ENCODE assay signal across 13 cellular contexts in genomic region chr5:171390883-171391677, GRCh38. TPM values are rescaled to one million over a fixed set of nuclear protein-coding genes. Genes with fewer than 3 reads are reported as not detected.
DNase-seq lines count a peak whose midpoint lies in the region; ATAC-seq, FAIRE-seq and TF ChIP-seq lines count a peak whose summit lies in the region.
"Had no signal": no experiment of that assay in that cellular context is flagged by ENCODE, and none has a peak within 500 bp of the region (broad histone marks: within the 10 kb centered on the region; RNA-seq: fewer than 3 reads in every experiment).

No MANE protein-coding gene starts in this region.

- H4K20me1 ChIP-seq in GM23338 (replicated peaks; ENCODE audit: insufficient read depth) (peaks cover 76% of the 10 kb centered on the region), keratinocyte (ENCODE audit: control insufficient read depth, extremely low read depth, insufficient read depth, low read length) (peaks cover 71% of the 10 kb centered on the region)

- peaks cover 86% of the 10 kb centered on the region for H3K36me3 Mint-ChIP-seq in GM23338 (ENCODE audit: low read depth)
- peaks cover 67% of the 10 kb centered on the region for H3K36me3 Mint-ChIP-seq in activated T-helper 1 cell treated with anti-CD3 and anti-CD28 coated beads, Interleukin-12 subunit alpha, Interleukin-12 subunit beta, Interleukin-2, Interleukin-4 antibody, amounts not matched to agents 30 ng/mL and 10 ng/mL and 1 ng/mL, durations not matched to agents 14 hours and 24 hours and 36 hours (ENCODE audit: low read depth)

- peak overlapping the region; percentile 100 for H3K4me3 Mint-ChIP-seq in GM23338
- peak overlapping the region; percentile 97 for H3K4me3 Mint-ChIP-seq in activated T-helper 1 cell treated with anti-CD3 and anti-CD28 coated beads, Interleukin-12 subunit alpha, Interleukin-12 subunit beta, Interleukin-2, Interleukin-4 antibody, amounts not matched to agents 30 ng/mL and 10 ng/mL and 1 ng/mL, durations not matched to agents 14 hours and 24 hours and 36 hours

- peak overlapping the region; percentile 95 for H3K4me3 ChIP-seq in BE2C (ENCODE audit: low read depth, low read length)
- H3K4me3 ChIP-seq in GM23338, result peak overlapping the region; percentile 88
- H3K4me3 ChIP-seq in keratinocyte (ENCODE audit: control insufficient read depth in 2 of 3, extremely low read depth in 1 of 3, insufficient read depth in 2 of 3, low read depth in 1 of 3, low read length in 3 of 3), result peak overlapping the region; percentile 81 to 96 (median 86)

- no peaks in the 10 kb centered on the region for H3K9me2 ChIP-seq in GM23338 (ENCODE audit: insufficient read depth)

- H3K36me3 ChIP-seq in BE2C (peaks cover 84% of the 10 kb centered on the region), GM23338 (ENCODE audit: insufficient read depth) (peaks cover 76% of the 10 kb centered on the region), keratinocyte (ENCODE audit: control insufficient read depth in 2 of 2, extremely low read depth in 1 of 2, insufficient read depth in 2 of 2, low read length in 2 of 2) (peaks cover 21 to 60% of the 10 kb centered on the region in 2 experiments)

- TF ChIP-seq CTCF in BE2C (IDR thresholded peaks at IDR 0.05; ENCODE audit: low read depth, low read length) (no peak), GM23338 (conservative IDR thresholded peaks at IDR 0.05; ENCODE audit: low read depth in 2 of 2) (no peak), keratinocyte (optimal IDR thresholded peaks at IDR 0.05 in 1 of 3, IDR thresholded peaks at IDR 0.05 in 1 of 3, conservative IDR thresholded peaks at IDR 0.05 in 1 of 3; ENCODE audit: extremely low read depth in 1 of 3, insufficient read depth in 2 of 3, low read length in 3 of 3) (no peak)

- H3K4me2 ChIP-seq in GM23338 (peak overlapping the region; percentile 92), keratinocyte (ENCODE audit: control insufficient read depth, extremely low read depth, insufficient read depth, low read depth, low read length) (peak overlapping the region; percentile 82)

- H3K9ac ChIP-seq in keratinocyte (ENCODE audit: control insufficient read depth, extremely low read depth, insufficient read depth, low read length), result peak overlapping the region; percentile 98

- peaks cover 16% of the 10 kb centered on the region for H3K9me3 Mint-ChIP-seq in GM23338
- no peaks in the 10 kb centered on the region for H3K9me3 Mint-ChIP-seq in activated T-helper 1 cell treated with anti-CD3 and anti-CD28 coated beads, Interleukin-12 subunit alpha, Interleukin-12 subunit beta, Interleukin-2, Interleukin-4 antibody, amounts not matched to agents 30 ng/mL and 10 ng/mL and 1 ng/mL, durations not matched to agents 14 hours and 24 hours and 36 hours

- FAIRE-seq in keratinocyte (lab: Jason Lieb, UNC), result no peak
- FAIRE-seq: G401.6 had no signal

- peaks cover 32% of the 10 kb centered on the region for H3K27me3 Mint-ChIP-seq in GM23338 (ENCODE audit: insufficient read depth, low read depth, poor library complexity)
- H3K27me3 Mint-ChIP-seq in activated T-helper 1 cell treated with anti-CD3 and anti-CD28 coated beads, Interleukin-12 subunit alpha, Interleukin-12 subunit beta, Interleukin-2, Interleukin-4 antibody, amounts not matched to agents 30 ng/mL and 10 ng/mL and 1 ng/mL, durations not matched to agents 14 hours and 24 hours and 36 hours (ENCODE audit: insufficient read depth), result peaks cover 6% of the 10 kb centered on the region

- DNase-seq in BE2C (no peak), GM23338 (ENCODE audit: low spot score) (no peak), keratinocyte (ENCODE audit: low read depth, low spot score) (no peak), epidermal melanocyte (ENCODE audit: insufficient read length, low spot score) (no peak), SKM-1 (lab: John Stamatoyannopoulos, UW; ENCODE audit: unreplicated experiment) (no peak), NCI-H446 treated with DMSO at 0.1 percent for 48 hours (lab: John Stamatoyannopoulos, UW) (no peak)
- no peak for DNase-seq in activated T-helper 1 cell treated with anti-CD3 and anti-CD28 coated beads, Interleukin-12 subunit alpha, Interleukin-12 subunit beta, Interleukin-2, Interleukin-4 antibody, amounts not matched to agents 30 ng/mL and 10 ng/mL and 1 ng/mL, durations not matched to agents 14 hours and 24 hours and 36 hours (ENCODE audit: low spot score)
- DNase-seq: activated CD4-positive, alpha-beta T cell treated with anti-CD3 and anti-CD28 coated beads for 4 hours; dorsolateral prefrontal cortex; NCI-H748 treated with DMSO at 0.1 percent for 48 hours had no signal

- peaks cover 28% of the 10 kb centered on the region for H3F3A ChIP-seq in GM23338 (replicated peaks; ENCODE audit: low read depth)

- H3K9me3 ChIP-seq in BE2C (no peaks in the 10 kb centered on the region), keratinocyte (ENCODE audit: control insufficient read depth, low read depth, low read length) (no peaks in the 10 kb centered on the region)

- H2AFZ ChIP-seq in GM23338 (no peak overlapping the region), keratinocyte (ENCODE audit: control insufficient read depth, low read length) (no peak overlapping the region)

- dilution Hi-C loops in keratinocyte (cut with MboI; ENCODE audit: extremely low pct_ligation_motif_present, low sequenced_read_pairs), result no loop called here

- peaks cover 12% of the 10 kb centered on the region for H3K4me1 ChIP-seq in BE2C
- H3K4me1 ChIP-seq in GM23338 (ENCODE audit: insufficient read depth), result peaks cover 43% of the 10 kb centered on the region
- H3K4me1 ChIP-seq in keratinocyte (ENCODE audit: control insufficient read depth, extremely low read depth, insufficient read depth, low read length), result peaks cover 27% of the 10 kb centered on the region

- H3K4me1 Mint-ChIP-seq in GM23338, result peaks cover 35% of the 10 kb centered on the region
- peaks cover 62% of the 10 kb centered on the region for H3K4me1 Mint-ChIP-seq in activated T-helper 1 cell treated with anti-CD3 and anti-CD28 coated beads, Interleukin-12 subunit alpha, Interleukin-12 subunit beta, Interleukin-2, Interleukin-4 antibody, amounts not matched to agents 30 ng/mL and 10 ng/mL and 1 ng/mL, durations not matched to agents 14 hours and 24 hours and 36 hours (ENCODE audit: low read depth)

- H3K27ac Mint-ChIP-seq in GM23338, result peak overlapping the region; percentile 75
- H3K27ac Mint-ChIP-seq in activated T-helper 1 cell treated with anti-CD3 and anti-CD28 coated beads, Interleukin-12 subunit alpha, Interleukin-12 subunit beta, Interleukin-2, Interleukin-4 antibody, amounts not matched to agents 30 ng/mL and 10 ng/mL and 1 ng/mL, durations not matched to agents 14 hours and 24 hours and 36 hours, result peak overlapping the region; percentile 29

- H3K27me3 ChIP-seq in BE2C, result no peaks in the 10 kb centered on the region
- no peaks in the 10 kb centered on the region for H3K27me3 ChIP-seq in GM23338 (ENCODE audit: insufficient read depth)
- no peaks in the 10 kb centered on the region for H3K27me3 ChIP-seq in keratinocyte (ENCODE audit: control insufficient read depth, extremely low read depth, insufficient read depth, low read length)
- H3K27me3 ChIP-seq: dorsolateral prefrontal cortex had no signal

- no peak for ATAC-seq in GM23338
- no peak for ATAC-seq in HG03045 (IDR thresholded peaks at IDR 0.05; ENCODE audit: unreplicated experiment)

- H3K79me2 ChIP-seq in GM23338 (replicated peaks; ENCODE audit: insufficient read depth) (peaks cover 85% of the 10 kb centered on the region), keratinocyte (ENCODE audit: control insufficient read depth, insufficient read depth, low read length) (peaks cover 84% of the 10 kb centered on the region)

- intact Hi-C loops in activated T-helper 1 cell treated with anti-CD3 and anti-CD28 coated beads, Interleukin-12 subunit alpha, Interleukin-12 subunit beta, Interleukin-2, Interleukin-4 antibody, amounts not matched to agents 30 ng/mL and 10 ng/mL and 1 ng/mL, durations not matched to agents 14 hours and 24 hours and 36 hours (cut with micrococcal nuclease), result no loop called here

- H3K27ac ChIP-seq in GM23338 (ENCODE audit: low read depth) (peak overlapping the region; percentile 67; the same call in 1 of the 2 replicates), keratinocyte (ENCODE audit: control insufficient read depth, insufficient read depth, low read length) (peak overlapping the region; percentile 88)
- H3K27ac ChIP-seq: dorsolateral prefrontal cortex had no signal

- peaks cover 2% of the 10 kb centered on the region for H3K9me1 ChIP-seq in keratinocyte (ENCODE audit: control insufficient read depth, extremely low read depth, insufficient read depth, low read length)

RNA-seq across cellular contexts. Expression of gene NPM1, which starts 3.4 kb away (rescaled TPM):
- polyA plus RNA-seq in BE2C (2012; ENCODE audit: insufficient read depth, insufficient read length, low read depth), result 1,295 TPM
- 2,727 and 5,242 TPM in 2 replicates for total RNA-seq in GM23338 (2014; rRNA removed; shearing (Covaris generic))
- polyA plus RNA-seq in GM23338 (2016; fragmentation: Nextera tagmentation; extraction: Ambion mirVana), result 3,739 and 3,980 TPM in 2 replicates
- total RNA-seq in activated T-helper 1 cell treated with anti-CD3 and anti-CD28 coated beads, Interleukin-12 subunit alpha, Interleukin-12 subunit beta, Interleukin-2, Interleukin-4 antibody, amounts not matched to agents 30 ng/mL and 10 ng/mL and 1 ng/mL, durations not matched to agents 14 hours and 24 hours and 36 hours, result 2,729 and 2,809 TPM in 2 replicates
- 1,409 to 8,516 TPM (median 2,398 TPM) in 3 replicates for polyA plus RNA-seq in keratinocyte
- polyA plus RNA-seq in keratinocyte (2011; ENCODE audit: low read depth), result 1,849 TPM
- polyA plus RNA-seq in keratinocyte (2011; cell fraction: cytosol; rRNA removed), result 4,290 and 5,353 TPM in 2 replicates
- 4,148 and 4,468 TPM in 2 replicates for polyA plus RNA-seq in keratinocyte (2011; cell fraction: nucleus; rRNA removed)
- polyA plus RNA-seq in keratinocyte (2012; ENCODE audit: low replicate concordance), result 2,131 and 4,378 TPM in 2 replicates
- 569 to 1,646 TPM (median 1,515 TPM) in 3 replicates for polyA minus RNA-seq in keratinocyte
- 3,273 TPM for polyA minus RNA-seq in keratinocyte (2011; cell fraction: cytosol; rRNA and poly(A)+ RNA removed)
- 330 and 434 TPM in 2 replicates for polyA minus RNA-seq in keratinocyte (2011; cell fraction: nucleus; rRNA and poly(A)+ RNA removed)

RNA-seq across cellular contexts. Expression of gene FGF18, which starts 28.4 kb away (rescaled TPM):
- polyA plus RNA-seq in BE2C (2012; ENCODE audit: insufficient read depth, insufficient read length, low read depth), result 0.51 TPM
- 0.56 TPM in 1 of 2 replicates, not detected in the other for total RNA-seq in GM23338 (2014; rRNA removed; shearing (Covaris generic))
- polyA plus RNA-seq in GM23338 (2016; fragmentation: Nextera tagmentation; extraction: Ambion mirVana) (0.75 and 0.86 TPM in 2 replicates), keratinocyte (0.03 to 0.06 TPM (median 0.05 TPM) in 3 replicates)
- total RNA-seq in activated T-helper 1 cell treated with anti-CD3 and anti-CD28 coated beads, Interleukin-12 subunit alpha, Interleukin-12 subunit beta, Interleukin-2, Interleukin-4 antibody, amounts not matched to agents 30 ng/mL and 10 ng/mL and 1 ng/mL, durations not matched to agents 14 hours and 24 hours and 36 hours, result 0.17 and 0.21 TPM in 2 replicates
- 0.96 TPM for polyA plus RNA-seq in keratinocyte (2011; ENCODE audit: low read depth)
- polyA plus RNA-seq in keratinocyte (2011; cell fraction: cytosol; rRNA removed), result not detected in 2 replicates
- 0.15 and 0.32 TPM in 2 replicates for polyA plus RNA-seq in keratinocyte (2011; cell fraction: nucleus; rRNA removed)
- 0.07 and 0.73 TPM in 2 replicates for polyA plus RNA-seq in keratinocyte (2012; ENCODE audit: low replicate concordance)
- not detected in 3 replicates for polyA minus RNA-seq in keratinocyte
- not detected for polyA minus RNA-seq in keratinocyte (2011; cell fraction: cytosol; rRNA and poly(A)+ RNA removed)
- 0.39 and 0.42 TPM in 2 replicates for polyA minus RNA-seq in keratinocyte (2011; cell fraction: nucleus; rRNA and poly(A)+ RNA removed)
- total RNA-seq: lung microvascular endothelial cell had no signal
